Comparison of ENCODE assay signal across 1 cellular context in genomic region chr15:78437762-78438594, GRCh38.
A peak's percentile ranks its signal among the peaks of the same experiment; 100 is the strongest.
TF ChIP-seq lines count a peak whose summit lies in the region.

Gene IREB2 (plus strand): TSS chr15:78438216. CDS start chr15:78438338, 122 bp downstream.

TF ChIP-seq in HepG2, 621 proteins besides CTCF, POLR2A, EP300 and RAD21 (continued from another document and continues in another):
- no peak for TF ChIP-seq LRRFIP1 (CRISPR knock-in tag; conservative IDR thresholded peaks at IDR 0.05)
- TF ChIP-seq ZBTB7A (CRISPR knock-in tag; IDR thresholded peaks at IDR 0.05) = peak; percentile 41; the same call in 1 of the 2 replicates
- TF ChIP-seq TAF15 (IDR thresholded peaks at IDR 0.05; ENCODE audit: low read depth, low read length, poor library complexity, severe bottlenecking) = no peak
- TF ChIP-seq RARA (CRISPR knock-in tag; IDR thresholded peaks at IDR 0.05) = no peak
- TF ChIP-seq ZNF800 (CRISPR knock-in tag; IDR thresholded peaks at IDR 0.05) = no peak
- no peak for TF ChIP-seq ZNF646 (CRISPR knock-in tag; IDR thresholded peaks at IDR 0.05)
- peak; percentile 88; the same call in 1 of the 2 replicates for TF ChIP-seq ELF3 (CRISPR knock-in tag; IDR thresholded peaks at IDR 0.05)
- no peak; the same call in 1 of the 2 replicates for TF ChIP-seq ZNF547 (CRISPR knock-in tag; IDR thresholded peaks at IDR 0.05)
- TF ChIP-seq MBNL3 (CRISPR knock-in tag; conservative IDR thresholded peaks at IDR 0.05) = 0 out of 2 replicates have a peak, but pooled peaks have one; percentile 62
- peak; percentile 98 for TF ChIP-seq YEATS2 (CRISPR knock-in tag; IDR thresholded peaks at IDR 0.05; ENCODE audit: borderline replicate concordance)
- no peak for TF ChIP-seq STAT5B (CRISPR knock-in tag; IDR thresholded peaks at IDR 0.05)
- TF ChIP-seq TIGD3 (CRISPR knock-in tag; IDR thresholded peaks at IDR 0.05; ENCODE audit: borderline replicate concordance) = no peak
- TF ChIP-seq KDM2A (CRISPR knock-in tag; IDR thresholded peaks at IDR 0.05; ENCODE audit: borderline replicate concordance, low read depth) = peak; percentile 58; the same call in 1 of the 2 replicates
- no peak for TF ChIP-seq ZNF160 (CRISPR knock-in tag; IDR thresholded peaks at IDR 0.05)
- no peak for TF ChIP-seq SIX1 (CRISPR knock-in tag; IDR thresholded peaks at IDR 0.05; ENCODE audit: borderline replicate concordance)
- no peak; the same call in 1 of the 2 replicates for TF ChIP-seq SMAD9 (CRISPR knock-in tag; IDR thresholded peaks at IDR 0.05)
- no peak for TF ChIP-seq ZNF773 (CRISPR knock-in tag; IDR thresholded peaks at IDR 0.05; ENCODE audit: borderline replicate concordance)
- TF ChIP-seq ZNF136 (CRISPR knock-in tag; IDR thresholded peaks at IDR 0.05; ENCODE audit: low read depth) = no peak
- TF ChIP-seq RERE (CRISPR knock-in tag; IDR thresholded peaks at IDR 0.05; ENCODE audit: low read depth) = no peak
- TF ChIP-seq TBX3 (IDR thresholded peaks at IDR 0.05; ENCODE audit: borderline replicate concordance) = no peak
- TF ChIP-seq ZNF10 (CRISPR knock-in tag; IDR thresholded peaks at IDR 0.05; ENCODE audit: borderline replicate concordance, low read depth) = no peak
- no peak for TF ChIP-seq ZNF496 (CRISPR knock-in tag; IDR thresholded peaks at IDR 0.05; ENCODE audit: insufficient replicate concordance)
- TF ChIP-seq RORA (CRISPR knock-in tag; IDR thresholded peaks at IDR 0.05) = no peak
- TF ChIP-seq ZFY (CRISPR knock-in tag; IDR thresholded peaks at IDR 0.05) = peak; percentile 97
- TF ChIP-seq ZNF709 (CRISPR knock-in tag; IDR thresholded peaks at IDR 0.05) = peak; percentile 71
- no peak for TF ChIP-seq ZNF382 (CRISPR knock-in tag; IDR thresholded peaks at IDR 0.05; ENCODE audit: borderline replicate concordance)
- no peak for TF ChIP-seq ZNF367 (CRISPR knock-in tag; IDR thresholded peaks at IDR 0.05; ENCODE audit: borderline replicate concordance)
- TF ChIP-seq ATF5 (CRISPR knock-in tag; IDR thresholded peaks at IDR 0.05; ENCODE audit: low read depth) = no peak
- no peak for TF ChIP-seq GRHL1 (CRISPR knock-in tag; conservative IDR thresholded peaks at IDR 0.05)
- TF ChIP-seq MATR3 (CRISPR knock-in tag; IDR thresholded peaks at IDR 0.05) = no peak
- TF ChIP-seq ZNF12 (CRISPR knock-in tag; IDR thresholded peaks at IDR 0.05) = 0 out of 2 replicates have a peak, but pooled peaks have one; percentile 5
- peak; percentile 63; the same call in 1 of the 2 replicates for TF ChIP-seq HES4 (CRISPR knock-in tag; IDR thresholded peaks at IDR 0.05; ENCODE audit: borderline replicate concordance)
- TF ChIP-seq GTF3A (CRISPR knock-in tag; conservative IDR thresholded peaks at IDR 0.05) = 0 out of 2 replicates have a peak, but pooled peaks have one; percentile 42
- no peak for TF ChIP-seq MYNN (CRISPR knock-in tag; IDR thresholded peaks at IDR 0.05; ENCODE audit: low read depth)
- TF ChIP-seq EED (CRISPR knock-in tag; IDR thresholded peaks at IDR 0.05) = peak; percentile 62; the same call in 1 of the 2 replicates
- TF ChIP-seq ZNF704 (CRISPR knock-in tag; IDR thresholded peaks at IDR 0.05; ENCODE audit: borderline replicate concordance) = no peak
- TF ChIP-seq KDM5B (CRISPR knock-in tag; IDR thresholded peaks at IDR 0.05; ENCODE audit: borderline replicate concordance) = no peak
- TF ChIP-seq ZNF253 (CRISPR knock-in tag; IDR thresholded peaks at IDR 0.05; ENCODE audit: borderline replicate concordance) = no peak
- TF ChIP-seq CBFB (CRISPR knock-in tag; IDR thresholded peaks at IDR 0.05) = no peak
- TF ChIP-seq REL (CRISPR knock-in tag; conservative IDR thresholded peaks at IDR 0.05) = no peak; the same call in 1 of the 2 replicates
- TF ChIP-seq NR2F2 (IDR thresholded peaks at IDR 0.05; ENCODE audit: borderline replicate concordance, low read depth) = no peak; the same call in 1 of the 2 replicates
